2 cellular contexts compared by ENCODE assay signal in genomic region chr3:128329491-128330300, GRCh38.
TF ChIP-seq lines count a peak whose summit lies in the region.

No MANE protein-coding gene starts in this region.

TF ChIP-seq in HepG2, 621 proteins besides CTCF, POLR2A, EP300 and RAD21:
- TF ChIP-seq ZNF318 (CRISPR knock-in tag; IDR thresholded peaks at IDR 0.05), result no peak
- TF ChIP-seq ZNF235 (CRISPR knock-in tag; IDR thresholded peaks at IDR 0.05; ENCODE audit: borderline replicate concordance), result no peak
- TF ChIP-seq KDM5A (IDR thresholded peaks at IDR 0.05; ENCODE audit: borderline replicate concordance, low read length), result no peak
- no peak for TF ChIP-seq IRF9 (CRISPR knock-in tag; IDR thresholded peaks at IDR 0.05; ENCODE audit: borderline replicate concordance)
- TF ChIP-seq SRSF9 (IDR thresholded peaks at IDR 0.05; ENCODE audit: borderline replicate concordance, insufficient read depth, low read depth, low read length, poor library complexity, severe bottlenecking), result no peak
- TF ChIP-seq IRF1 (CRISPR knock-in tag; IDR thresholded peaks at IDR 0.05; ENCODE audit: low read depth), result no peak
- TF ChIP-seq MTF2 (CRISPR knock-in tag; IDR thresholded peaks at IDR 0.05; ENCODE audit: borderline replicate concordance), result no peak
- no peak for TF ChIP-seq CENPX (CRISPR knock-in tag; IDR thresholded peaks at IDR 0.05)
- TF ChIP-seq KDM1A (CRISPR knock-in tag; IDR thresholded peaks at IDR 0.05), result no peak
- no peak for TF ChIP-seq NFRKB (IDR thresholded peaks at IDR 0.05)
TF ChIP-seq in HepG2: peak in this region for 0.

TF ChIP-seq in SK-N-SH treated with all-trans-retinoic acid at 6 μM for 48 hours, 23 proteins besides CTCF, POLR2A, EP300 and RAD21 (continued from another document):
- TF ChIP-seq POU6F1 (CRISPR knock-in tag; IDR thresholded peaks at IDR 0.05; ENCODE audit: borderline replicate concordance, low read depth), result no peak
- no peak for TF ChIP-seq PPARA (CRISPR knock-in tag; IDR thresholded peaks at IDR 0.05; ENCODE audit: borderline replicate concordance)
- no peak for TF ChIP-seq ZFP30 (CRISPR knock-in tag; IDR thresholded peaks at IDR 0.05)
- no peak for TF ChIP-seq CSDC2 (CRISPR knock-in tag; IDR thresholded peaks at IDR 0.05)
- no peak for TF ChIP-seq ZC3H10 (CRISPR knock-in tag; IDR thresholded peaks at IDR 0.05)
